In genomic region chr16:85553436-85554113, GRCh38 we compare ENCODE assay signal across 7 cellular contexts. TPM values are rescaled to one million over a fixed set of nuclear protein-coding genes. Genes with fewer than 3 reads are reported as not detected.
A peak's percentile ranks its signal among the peaks of the same experiment; 100 is the strongest.
DNase-seq lines count a peak whose midpoint lies in the region; ATAC-seq and TF ChIP-seq lines count a peak whose summit lies in the region.

No MANE protein-coding gene starts in this region.

- H3K27ac Mint-ChIP-seq in T-helper 2 cell treated with Interferon-gamma antibody and Interleukin-4, amounts not matched to agents 5 μg/mL and 100 μg/mL, for 36 hours = peak overlapping the region; percentile 99
- H3K27ac Mint-ChIP-seq in stimulated activated naive B cell treated with anti-CD40 and anti-IgM and Interleukin-4, amounts not matched to agents 10 μg/mL and 1 μg/mL and 100 μg/mL, for 72 hours = peak overlapping the region; percentile 98

- peaks cover 29% of the 10 kb centered on the region for H3K4me1 Mint-ChIP-seq in T-helper 2 cell treated with Interferon-gamma antibody and Interleukin-4, amounts not matched to agents 5 μg/mL and 100 μg/mL, for 36 hours (ENCODE audit: low read depth)
- H3K4me1 Mint-ChIP-seq in stimulated activated naive B cell treated with anti-CD40 and anti-IgM and Interleukin-4, amounts not matched to agents 10 μg/mL and 1 μg/mL and 100 μg/mL, for 72 hours = peaks cover 18 to 45% of the 10 kb centered on the region in 2 donors

- DNase-seq in T-helper 2 cell treated with Interferon-gamma antibody and Interleukin-4, amounts not matched to agents 5 μg/mL and 100 μg/mL, for 36 hours (ENCODE audit: low spot score) = peak; percentile 42
- DNase-seq in choroid plexus epithelial cell (ENCODE audit: low read depth) (peak; percentile 33), left lobe of liver (ENCODE audit: low spot score) (peak; percentile 88)
- DNase-seq in stimulated activated naive B cell treated with anti-CD40 and anti-IgM and Interleukin-4, amounts not matched to agents 10 μg/mL and 1 μg/mL and 100 μg/mL, for 72 hours = peak; percentile 60

- peak overlapping the region; percentile 97 for H3K4me3 Mint-ChIP-seq in T-helper 2 cell treated with Interferon-gamma antibody and Interleukin-4, amounts not matched to agents 5 μg/mL and 100 μg/mL, for 36 hours
- peak overlapping the region; percentile 88 for H3K4me3 Mint-ChIP-seq in stimulated activated naive B cell treated with anti-CD40 and anti-IgM and Interleukin-4, amounts not matched to agents 10 μg/mL and 1 μg/mL and 100 μg/mL, for 72 hours

- H3K27me3 Mint-ChIP-seq in T-helper 2 cell treated with Interferon-gamma antibody and Interleukin-4, amounts not matched to agents 5 μg/mL and 100 μg/mL, for 36 hours (ENCODE audit: low read depth) = peaks cover 4% of the 10 kb centered on the region
- H3K27me3 Mint-ChIP-seq in stimulated activated naive B cell treated with anti-CD40 and anti-IgM and Interleukin-4, amounts not matched to agents 10 μg/mL and 1 μg/mL and 100 μg/mL, for 72 hours = no peaks in the 10 kb centered on the region

- H3K9me3 Mint-ChIP-seq in T-helper 2 cell treated with Interferon-gamma antibody and Interleukin-4, amounts not matched to agents 5 μg/mL and 100 μg/mL, for 36 hours = no peaks in the 10 kb centered on the region
- no peaks in the 10 kb centered on the region for H3K9me3 Mint-ChIP-seq in stimulated activated naive B cell treated with anti-CD40 and anti-IgM and Interleukin-4, amounts not matched to agents 10 μg/mL and 1 μg/mL and 100 μg/mL, for 72 hours

- ATAC-seq in GM21737 (IDR thresholded peaks at IDR 0.05; ENCODE audit: unreplicated experiment) = peak; percentile 33
- ATAC-seq in left lobe of liver = peak; percentile 68
- peak; percentile 36 to 43 for ATAC-seq in stimulated activated naive B cell treated with anti-CD40 and anti-IgM and Interleukin-4, amounts not matched to agents 10 μg/mL and 1 μg/mL and 100 μg/mL, for 72 hours (replicated peaks)

- peaks cover 5% of the 10 kb centered on the region for H3K36me3 Mint-ChIP-seq in T-helper 2 cell treated with Interferon-gamma antibody and Interleukin-4, amounts not matched to agents 5 μg/mL and 100 μg/mL, for 36 hours (ENCODE audit: low read depth)
- H3K36me3 Mint-ChIP-seq in stimulated activated naive B cell treated with anti-CD40 and anti-IgM and Interleukin-4, amounts not matched to agents 10 μg/mL and 1 μg/mL and 100 μg/mL, for 72 hours = peaks cover 0 to 9% of the 10 kb centered on the region in 2 donors

- TF ChIP-seq CTCF in LNCAP (IDR thresholded peaks at IDR 0.05) (peak; percentile 48), choroid plexus epithelial cell (conservative IDR thresholded peaks at IDR 0.05; ENCODE audit: low read depth, low read length) (no peak)

- H3K4me3 ChIP-seq in GM08714 (ENCODE audit: low read length) = peak overlapping the region; percentile 52; the same call in 1 of the 2 replicates
- peak overlapping the region; percentile 70 for H3K4me3 ChIP-seq in choroid plexus epithelial cell (ENCODE audit: low read depth, low read length)

RNA-seq across cellular contexts. Expression of gene GSE1, which starts 59.5 kb away (rescaled TPM):
- total RNA-seq in left lobe of liver = 38.3 TPM

Comparison
In these comparisons a context has a peak if more than half of its experiments do, and no peak if none do; other contexts are left out.
1. Peak in every context shown above with its lines: DNase-seq, ATAC-seq and H3K4me3 ChIP-seq.
2. DNase-seq: peak in every context shown above with its lines; median percentile 88 in left lobe of liver; 60 in stimulated activated naive B cell treated with anti-CD40 and anti-IgM and Interleukin-4, amounts not matched to agents 10 μg/mL and 1 μg/mL and 100 μg/mL, for 72 hours; 42 in T-helper 2 cell treated with Interferon-gamma antibody and Interleukin-4, amounts not matched to agents 5 μg/mL and 100 μg/mL, for 36 hours; 33 in choroid plexus epithelial cell.